8 cellular contexts compared by ENCODE assay signal in the genomic region with DNA sequence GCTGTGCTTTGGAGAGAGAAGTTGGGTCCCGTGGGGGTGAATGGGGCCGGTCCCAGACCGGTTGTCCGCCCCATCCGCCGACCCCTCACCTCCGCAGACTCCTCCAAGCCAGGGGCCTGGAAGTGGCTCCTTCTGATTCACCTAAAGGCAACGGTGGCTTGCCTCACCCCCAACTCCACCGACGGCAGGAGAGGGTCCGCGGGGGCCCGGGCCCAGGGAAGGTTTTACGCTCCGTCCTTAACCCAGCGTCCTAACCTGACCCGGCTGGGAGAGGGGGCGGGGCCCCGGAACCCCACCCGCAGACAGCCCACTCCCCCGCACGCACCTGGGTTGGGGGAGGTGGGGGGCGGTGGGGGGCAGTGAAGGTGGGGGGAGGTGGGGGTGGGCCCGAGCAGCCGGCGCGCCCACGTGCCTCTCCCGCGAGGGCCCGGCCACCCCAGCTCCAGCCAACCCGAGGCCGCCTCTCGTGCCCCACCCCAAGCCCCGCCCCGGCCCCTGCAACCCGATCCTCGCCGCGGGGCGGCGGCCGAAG. TPM values are rescaled to one million over a fixed set of nuclear protein-coding genes. Genes with fewer than 3 reads are reported as not detected.
A peak's percentile ranks its signal among the peaks of the same experiment; 100 is the strongest.
DNase-seq lines count a peak whose midpoint lies in the region; ATAC-seq lines count a peak whose summit lies in the region.

No MANE protein-coding gene starts in this region.

- ATAC-seq in GM19351 (IDR thresholded peaks at IDR 0.05; ENCODE audit: unreplicated experiment) = peak; percentile 42
- ATAC-seq in Right ventricle myocardium superior (ENCODE audit: poor library complexity) = peak; percentile 98
- ATAC-seq in sciatic nerve = peak; percentile 3
- ATAC-seq in HG03135 (IDR thresholded peaks at IDR 0.05; ENCODE audit: unreplicated experiment) = no peak

- intact Hi-C loops in Right ventricle myocardium superior (cut with DNase I) (loop anchor here (10.0 kb wide), 2 partner anchors 149 to 249 kb away; a partner anchor contains a TSS), sciatic nerve (cut with DNase I) (no loop called here)

- peak; percentile 98 for DNase-seq in AG20443 (ENCODE audit: low spot score)
- peak; percentile 78 for DNase-seq in M059J (ENCODE audit: low read depth)
- peak; percentile 71 for DNase-seq in activated T-cell treated with anti-CD3 and anti-CD28 coated beads, Interleukin-2, amount 50 U/mL, for 1 hour
- DNase-seq in Right ventricle myocardium superior = no peak
- no peak for DNase-seq in sciatic nerve (ENCODE audit: low spot score)
- no peak for DNase-seq in mesenteric fat pad (ENCODE audit: low spot score)

RNA-seq across cellular contexts. Expression of a gene that starts 12.7 kb away (rescaled TPM):
- total RNA-seq in M059J (2014; rRNA removed; shearing (Covaris generic)) = not detected in 2 replicates
- total RNA-seq in Right ventricle myocardium superior (1.7 TPM), sciatic nerve (13.0 TPM), mesenteric fat pad (19.0 TPM)

RNA-seq across cellular contexts. Expression of a gene that starts 21.8 kb away (rescaled TPM):
- 12.9 and 36.4 TPM in 2 replicates for total RNA-seq in M059J (2014; rRNA removed; shearing (Covaris generic))
- total RNA-seq in Right ventricle myocardium superior (30.5 TPM), sciatic nerve (62.9 TPM), mesenteric fat pad (17.9 TPM)

Comparison
In these comparisons a context has a peak if more than half of its experiments do, and no peak if none do; other contexts are left out.
1. DNase-seq: peak in AG20443 (single experiment), M059J (single experiment) and activated T-cell treated with anti-CD3 and anti-CD28 coated beads, Interleukin-2, amount 50 U/mL, for 1 hour (single experiment); none in Right ventricle myocardium superior (single experiment), sciatic nerve (single experiment) and mesenteric fat pad (single experiment).